17 cellular contexts compared by ENCODE assay signal in genomic region chr2:160583823-160584537, GRCh38.
DNase-seq lines count a peak whose midpoint lies in the region; ATAC-seq and TF ChIP-seq lines count a peak whose summit lies in the region.
"Had no signal": no experiment of that assay in that cellular context is flagged by ENCODE, and none has a peak within 500 bp of the region (broad histone marks: within the 10 kb centered on the region; RNA-seq: fewer than 3 reads in every experiment).

No MANE protein-coding gene starts in this region.

- no peak overlapping the region for H3K4me3 Mint-ChIP-seq in activated CD4-positive, alpha-beta T cell treated with anti-CD3 and anti-CD28 coated beads for 36 hours
- H3K4me3 Mint-ChIP-seq: activated naive CD8-positive, alpha-beta T cell treated with anti-CD3 and anti-CD28 coated beads, Interleukin-2, amount 10 ng/mL, durations not matched to agents 7 days and 5 days; naive thymus-derived CD8-positive, alpha-beta T cell had no signal

- H3K36me3 ChIP-seq in trophoblast cell (ENCODE audit: control insufficient read depth in 1 of 2, insufficient read depth in 2 of 2, low read length in 2 of 2) (no peaks in the 10 kb centered on the region), upper lobe of right lung (no peaks in the 10 kb centered on the region)
- H3K36me3 ChIP-seq: MG63 had no signal

- peak overlapping the region; percentile 17 for H2AK5ac ChIP-seq in trophoblast cell (ENCODE audit: low read length)

- peak overlapping the region; percentile 72 for H4K91ac ChIP-seq in trophoblast cell (ENCODE audit: low read depth, low read length)

- peak; percentile 37 for DNase-seq in EH (ENCODE audit: low read depth)
- peak in 1 of 3 donors; percentile 38 for DNase-seq in right cardiac atrium
- no peak for DNase-seq in trophoblast cell
- no peak for DNase-seq in activated CD4-positive, alpha-beta T cell treated with anti-CD3 and anti-CD28 coated beads for 36 hours
- no peak for DNase-seq in upper lobe of right lung
- no peak for DNase-seq in hypothalamus (lab: John Stamatoyannopoulos, UW)
- DNase-seq in activated naive CD4-positive, alpha-beta T cell (lab: John Stamatoyannopoulos, UW) = no peak
- DNase-seq: activated CD4-positive, CD25-positive, alpha-beta regulatory T cell treated with anti-CD3 and anti-CD28 coated beads, Interleukin-2, amount 50 U/mL, for 72 hours; activated naive CD8-positive, alpha-beta T cell treated with anti-CD3 and anti-CD28 coated beads, Interleukin-2, amount 10 ng/mL, durations not matched to agents 7 days and 5 days; AML-193; head of caudate nucleus; left cardiac atrium; naive thymus-derived CD8-positive, alpha-beta T cell; stimulated activated CD4-positive, alpha-beta T cell treated with anti-CD3 and anti-CD28 coated beads, Interleukin-4, amount 100 ng/mL, for 24 hours; T-helper 2 cell had no signal

- H4K8ac ChIP-seq in trophoblast cell (ENCODE audit: low read depth, low read length) = peak overlapping the region; percentile 55

- H2AFZ ChIP-seq in trophoblast cell (ENCODE audit: insufficient read depth, low read length, poor library complexity) = no peak overlapping the region

- no peak overlapping the region for H3K9ac ChIP-seq in trophoblast cell (ENCODE audit: low read length)

- H3K23ac ChIP-seq in trophoblast cell (ENCODE audit: low read length) = no peak overlapping the region

- no peaks in the 10 kb centered on the region for H3K9me3 Mint-ChIP-seq in activated CD4-positive, alpha-beta T cell treated with anti-CD3 and anti-CD28 coated beads for 36 hours (ENCODE audit: low read depth)
- H3K9me3 Mint-ChIP-seq: naive thymus-derived CD8-positive, alpha-beta T cell had no signal

- 88% methylated on average over 8 of the region's 8 CpGs for WGBS in right cardiac atrium
- WGBS in trophoblast cell (ENCODE audit: extremely low coverage, insufficient coverage, insufficient read length) = no CpG with 5 or more reads among the region's 8 CpGs

- no peaks in the 10 kb centered on the region for H3K79me2 ChIP-seq in trophoblast cell (ENCODE audit: control insufficient read depth, insufficient read depth, low read length, poor library complexity)

- POLR2A ChIA-PET in activated CD4-positive, alpha-beta T cell treated with anti-CD3 and anti-CD28 coated beads for 36 hours (lab: Charles Lee) = interaction anchor here (0.6 kb wide), 1 partner anchor 1188 kb away, joined by 4 read pairs; no protein-coding TSS in a partner anchor

- H3K79me1 ChIP-seq in trophoblast cell (ENCODE audit: low read length) = peaks cover 26% of the 10 kb centered on the region

- H3K9me3 ChIP-seq in right cardiac atrium (ENCODE audit: control insufficient read depth, low read length) (no peaks in the 10 kb centered on the region), trophoblast cell (ENCODE audit: insufficient read depth, low read depth, low read length) (no peaks in the 10 kb centered on the region), upper lobe of right lung (no peaks in the 10 kb centered on the region)
- H3K9me3 ChIP-seq: MG63 had no signal

- CTCF ChIA-PET in activated CD4-positive, alpha-beta T cell treated with anti-CD3 and anti-CD28 coated beads for 36 hours (lab: Charles Lee) = no interaction called here

- H3K4me2 ChIP-seq in trophoblast cell (ENCODE audit: low read length) = no peak overlapping the region

- H3K4me3 ChIP-seq in right cardiac atrium (ENCODE audit: low read length) (no peak overlapping the region), trophoblast cell (ENCODE audit: low read depth, low read length) (no peak overlapping the region), upper lobe of right lung (no peak overlapping the region)
- H3K4me3 ChIP-seq: MG63 had no signal

- peak overlapping the region; percentile 37 for H3K14ac ChIP-seq in trophoblast cell (ENCODE audit: low read length)

- H3K36me3 Mint-ChIP-seq in activated CD4-positive, alpha-beta T cell treated with anti-CD3 and anti-CD28 coated beads for 36 hours (ENCODE audit: low read depth) = no peaks in the 10 kb centered on the region
- H3K36me3 Mint-ChIP-seq: activated naive CD8-positive, alpha-beta T cell treated with anti-CD3 and anti-CD28 coated beads, Interleukin-2, amount 10 ng/mL, durations not matched to agents 7 days and 5 days; naive thymus-derived CD8-positive, alpha-beta T cell had no signal

- H4K12ac ChIP-seq in trophoblast cell (ENCODE audit: low read depth, low read length) = no peak overlapping the region

- H3K4me1 Mint-ChIP-seq in activated CD4-positive, alpha-beta T cell treated with anti-CD3 and anti-CD28 coated beads for 36 hours = peaks cover 7% of the 10 kb centered on the region

- peaks cover 13% of the 10 kb centered on the region for H3K4me1 ChIP-seq in right cardiac atrium (ENCODE audit: control insufficient read depth, insufficient read depth, low read length)
- peaks cover 16 to 26% of the 10 kb centered on the region in 2 experiments for H3K4me1 ChIP-seq in trophoblast cell (ENCODE audit: control insufficient read depth in 1 of 2, insufficient read depth in 2 of 2, low read length in 2 of 2)
- H3K4me1 ChIP-seq in upper lobe of right lung = peaks cover 26% of the 10 kb centered on the region

- intact Hi-C loops in right cardiac atrium (cut with DNase I) = no loop called here
- intact Hi-C loops in activated CD4-positive, alpha-beta T cell treated with anti-CD3 and anti-CD28 coated beads for 36 hours (cut with DNase I, micrococcal nuclease) = no loop called here
- intact Hi-C loops in upper lobe of right lung (cut with DNase I) = no loop called here

- peak overlapping the region; percentile 64 for H3K27ac ChIP-seq in VCaP
- peak overlapping the region; percentile 76 for H3K27ac ChIP-seq in right cardiac atrium (ENCODE audit: low read length)
- peak overlapping the region; percentile 53 for H3K27ac ChIP-seq in trophoblast cell (ENCODE audit: low read depth, low read length)
- no peak overlapping the region for H3K27ac ChIP-seq in upper lobe of right lung

- peak; percentile 19 to 30 for ATAC-seq in right cardiac atrium
- ATAC-seq in activated CD4-positive, alpha-beta T cell treated with anti-CD3 and anti-CD28 coated beads for 36 hours = no peak
- ATAC-seq in upper lobe of right lung = no peak
- ATAC-seq: naive thymus-derived CD8-positive, alpha-beta T cell had no signal

- no peak overlapping the region for H3K18ac ChIP-seq in trophoblast cell (ENCODE audit: low read length)

- no peak overlapping the region for H3K27ac Mint-ChIP-seq in activated CD4-positive, alpha-beta T cell treated with anti-CD3 and anti-CD28 coated beads for 36 hours
- H3K27ac Mint-ChIP-seq: activated naive CD8-positive, alpha-beta T cell treated with anti-CD3 and anti-CD28 coated beads, Interleukin-2, amount 10 ng/mL, durations not matched to agents 7 days and 5 days had no signal

- TF ChIP-seq CTCF in VCaP (conservative IDR thresholded peaks at IDR 0.05) (no peak), upper lobe of right lung (IDR thresholded peaks at IDR 0.05) (no peak)

- peak overlapping the region; percentile 54 for H2BK120ac ChIP-seq in trophoblast cell (ENCODE audit: insufficient read depth, low read length, poor library complexity)

- no peak overlapping the region for H3K4ac ChIP-seq in trophoblast cell (ENCODE audit: low read depth, low read length)

- peak overlapping the region; percentile 20 for H2BK12ac ChIP-seq in trophoblast cell (ENCODE audit: low read length)

- no peaks in the 10 kb centered on the region for H3K27me3 Mint-ChIP-seq in activated CD4-positive, alpha-beta T cell treated with anti-CD3 and anti-CD28 coated beads for 36 hours

- peak overlapping the region; percentile 68 for H2BK5ac ChIP-seq in trophoblast cell (ENCODE audit: low read depth, low read length, poor library complexity)

- H3K27me3 ChIP-seq in right cardiac atrium (ENCODE audit: control insufficient read depth, insufficient read depth) = no peaks in the 10 kb centered on the region
- H3K27me3 ChIP-seq in trophoblast cell (ENCODE audit: insufficient read depth, low read length) = no peaks in the 10 kb centered on the region
- H3K27me3 ChIP-seq in upper lobe of right lung = no peaks in the 10 kb centered on the region
- H3K27me3 ChIP-seq: MG63 had no signal

Comparison
In these comparisons a context has a peak if more than half of its experiments do, and no peak if none do; other contexts are left out.
1. ATAC-seq: peak in right cardiac atrium (2 of 2); none in activated CD4-positive, alpha-beta T cell treated with anti-CD3 and anti-CD28 coated beads for 36 hours (single experiment) and upper lobe of right lung (single experiment).